10 cellular contexts compared by ENCODE assay signal in the genomic region with DNA sequence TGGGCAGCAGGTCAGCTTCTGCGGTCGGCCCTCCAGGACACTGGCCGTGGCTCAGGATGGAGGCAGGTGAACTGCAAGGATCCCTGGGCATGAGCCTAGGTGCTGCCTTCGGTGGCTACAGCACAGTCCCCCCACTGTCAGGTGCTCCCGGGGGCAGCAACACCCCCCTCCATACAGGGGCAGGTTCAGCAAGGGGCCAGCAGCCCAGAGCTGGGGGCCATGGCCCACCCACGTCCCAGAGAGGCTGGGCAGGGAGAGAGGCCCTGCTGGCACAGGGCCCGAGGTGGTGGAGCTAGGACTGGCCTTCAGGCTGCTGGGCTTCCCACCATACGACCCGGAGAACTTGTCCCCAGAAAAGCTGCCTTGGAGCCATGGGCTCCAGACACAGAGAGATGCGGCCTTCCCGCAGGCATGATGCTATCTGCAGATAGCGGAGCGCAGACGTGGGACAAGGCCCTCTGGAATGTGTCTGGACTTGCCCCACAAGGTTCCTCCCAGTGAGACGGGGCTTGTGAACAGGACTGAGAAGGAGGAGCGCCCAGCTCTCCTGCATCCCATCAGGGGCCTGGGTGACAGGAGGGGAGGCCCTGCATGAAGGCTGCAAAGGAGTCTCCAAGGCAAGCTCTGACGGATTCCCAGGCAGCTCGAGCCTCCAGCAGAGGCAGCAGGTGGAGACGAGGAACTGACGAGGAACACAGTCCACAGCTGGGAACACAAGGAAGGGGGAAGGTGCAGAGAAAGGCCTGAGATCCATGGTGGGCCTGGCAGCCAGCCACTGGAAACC.
DNase-seq lines count a peak whose midpoint lies in the region; ATAC-seq and TF ChIP-seq lines count a peak whose summit lies in the region.
"Had no signal": no experiment of that assay in that cellular context is flagged by ENCODE, and none has a peak within 500 bp of the region (broad histone marks: within the 10 kb centered on the region; RNA-seq: fewer than 3 reads in every experiment).

No MANE protein-coding gene starts in this region.

- WGBS in H9 (ENCODE audit: extremely low coverage, insufficient read length, low lambda C conversion rate) = no CpG with 5 or more reads among the region's 20 CpGs
- WGBS in neuronal stem cell (ENCODE audit: extremely low coverage in 2 of 2, insufficient read length in 2 of 2, insufficient replicate concordance in 1 of 2), 2 donors = no CpG with 5 or more reads among the region's 20 CpGs

- no peak overlapping the region for H2BK5ac ChIP-seq in H9 (ENCODE audit: insufficient read length, low read length)
- peak overlapping the region; percentile 94 for H2BK5ac ChIP-seq in neuronal stem cell (ENCODE audit: low read length)

- no peak overlapping the region for H2BK15ac ChIP-seq in H9 (ENCODE audit: low read depth, low read length)
- H2BK15ac ChIP-seq in neuronal stem cell (ENCODE audit: low read length) = peak overlapping the region; percentile 18

- H3K56ac ChIP-seq in H9 (ENCODE audit: insufficient read length, low read depth, low read length) = no peak overlapping the region

- H4K5ac ChIP-seq in H9 (ENCODE audit: insufficient read length, low read depth, low read length) = no peak overlapping the region

- peaks cover 0 to 5% (median 2%) of the 10 kb centered on the region in 3 experiments; a peak in 2 of 7 replicates for H3K36me3 Mint-ChIP-seq in H9 (ENCODE audit: insufficient read depth in 1 of 3, low read depth in 3 of 3)
- peaks cover 8% of the 10 kb centered on the region for H3K36me3 Mint-ChIP-seq in endothelial cell (ENCODE audit: low read depth, unreplicated experiment)
- H3K36me3 Mint-ChIP-seq: naive thymus-derived CD8-positive, alpha-beta T cell had no signal

- H3K9me3 Mint-ChIP-seq in H9 (no peaks in the 10 kb centered on the region), endothelial cell (ENCODE audit: unreplicated experiment) (no peaks in the 10 kb centered on the region)
- H3K9me3 Mint-ChIP-seq: naive thymus-derived CD8-positive, alpha-beta T cell had no signal

- H3K27ac Mint-ChIP-seq in H9 (peak overlapping the region in 2 of 3 experiments; percentile 91 to 95; a peak in 4 of 7 replicates), endothelial cell (ENCODE audit: unreplicated experiment) (peak overlapping the region; percentile 24)

- H4K91ac ChIP-seq in H9 (ENCODE audit: insufficient read length, low read depth, low read length) (no peak overlapping the region), neuronal stem cell (ENCODE audit: low read depth, low read length, poor library complexity) (no peak overlapping the region)

- H4K20me1 ChIP-seq in H9 (ENCODE audit: control insufficient read depth, insufficient read depth, insufficient read length) = no peaks in the 10 kb centered on the region

- H3K27me3 ChIP-seq in H9 (ENCODE audit: insufficient read depth, low read length) (no peaks in the 10 kb centered on the region), neuronal stem cell (ENCODE audit: control insufficient read depth in 3 of 3, insufficient read depth in 3 of 3, low read depth in 1 of 3, low read length in 3 of 3) (no peaks in the 10 kb centered on the region)

- no peak overlapping the region for H3K4me3 Mint-ChIP-seq in H9
- H3K4me3 Mint-ChIP-seq in endothelial cell (ENCODE audit: unreplicated experiment) = no peak overlapping the region
- H3K4me3 Mint-ChIP-seq: naive thymus-derived CD8-positive, alpha-beta T cell had no signal

- H2BK120ac ChIP-seq in H9 (ENCODE audit: low read depth, low read length, poor library complexity, severe bottlenecking) = no peak overlapping the region
- no peak overlapping the region for H2BK120ac ChIP-seq in neuronal stem cell (ENCODE audit: low read depth, low read length)

- no peak overlapping the region for H3K9ac ChIP-seq in H9 (ENCODE audit: extremely low read depth, insufficient read length, low read length)
- no peak overlapping the region for H3K9ac ChIP-seq in neuronal stem cell (ENCODE audit: low read depth, low read length, poor library complexity)

- H3K18ac ChIP-seq in H9 (ENCODE audit: insufficient read length, low read depth, low read length) = no peak overlapping the region
- H3K18ac ChIP-seq in neuronal stem cell (ENCODE audit: low read length) = peak overlapping the region; percentile 94

- no peaks in the 10 kb centered on the region for H3K23me2 ChIP-seq in H9 (ENCODE audit: insufficient read length, low read depth, low read length, poor library complexity, severe bottlenecking)

- no peak overlapping the region; the same call in 1 of the 2 replicates for H3K4ac ChIP-seq in H9 (ENCODE audit: low read depth, low read length)
- H3K4ac ChIP-seq in neuronal stem cell (ENCODE audit: low read length) = peak overlapping the region; percentile 37

- no peak overlapping the region for H3K4me2 ChIP-seq in H9 (ENCODE audit: insufficient read depth, insufficient read length, low read length)
- H3K4me2 ChIP-seq in neuronal stem cell (ENCODE audit: insufficient read depth, low read length, poor library complexity, severe bottlenecking) = no peak overlapping the region

- DNase-seq in H9 (no peak), NCI-H69 (lab: John Stamatoyannopoulos, UW) (peak; percentile 74), endothelial cell (ENCODE audit: low spot score) (no peak), neuronal stem cell (ENCODE audit: low spot score) (no peak), NCI-H1694 treated with DMSO at 0.1 percent for 48 hours (lab: John Stamatoyannopoulos, UW) (no peak), amygdala (lab: John Stamatoyannopoulos, UW) (no peak)
- DNase-seq: activated CD8-positive, alpha-beta memory T cell treated with anti-CD3 and anti-CD28 coated beads, Interleukin-2, amount 50 U/mL, for 4 hours; naive thymus-derived CD8-positive, alpha-beta T cell; stimulated activated CD4-positive, alpha-beta T cell treated with anti-CD3 and anti-CD28 coated beads, Interleukin-15, amount 100 ng/mL, for 24 hours had no signal

- no peaks in the 10 kb centered on the region; the same call in 1 of the 2 replicates for H3K79me2 ChIP-seq in H9 (ENCODE audit: insufficient read depth, low read length)

- no peak overlapping the region for H3K4me3 ChIP-seq in neuronal stem cell (ENCODE audit: low read length in 2 of 2)

- H2BK12ac ChIP-seq in H9 (ENCODE audit: insufficient read length, low read depth, low read length) (no peak overlapping the region), neuronal stem cell (ENCODE audit: low read length) (peak overlapping the region; percentile 50)

- no peaks in the 10 kb centered on the region for H3K79me1 ChIP-seq in H9 (ENCODE audit: insufficient read depth, low read depth, low read length, poor library complexity, severe bottlenecking)
- H3K79me1 ChIP-seq in neuronal stem cell (ENCODE audit: low read depth, low read length) = peaks cover 30% of the 10 kb centered on the region

- H3K9me3 ChIP-seq in H9 (ENCODE audit: control insufficient read depth, low read depth, low read length) = no peaks in the 10 kb centered on the region
- H3K9me3 ChIP-seq in neuronal stem cell (replicated peaks in 1 of 2; ENCODE audit: control insufficient read depth in 2 of 2, insufficient read depth in 1 of 2, low read depth in 1 of 2, low read length in 2 of 2) = no peaks in the 10 kb centered on the region

- no peak for ATAC-seq in GM21360 (IDR thresholded peaks at IDR 0.05; ENCODE audit: unreplicated experiment)
- ATAC-seq: naive thymus-derived CD8-positive, alpha-beta T cell had no signal

- H2AK5ac ChIP-seq in H9 (ENCODE audit: insufficient read length, low read length) (no peak overlapping the region), neuronal stem cell (ENCODE audit: low read depth, low read length) (peak overlapping the region; percentile 79)

- H4K8ac ChIP-seq in H9 (replicated peaks; ENCODE audit: insufficient read length, low read depth, low read length) (no peak overlapping the region), neuronal stem cell (ENCODE audit: low read depth, low read length) (no peak overlapping the region)

- H2BK20ac ChIP-seq in H9 (ENCODE audit: low read depth, low read length, poor library complexity, severe bottlenecking) = no peak overlapping the region

- no peak overlapping the region for H2AFZ ChIP-seq in H9 (ENCODE audit: low read length)
- H2AFZ ChIP-seq in neuronal stem cell (ENCODE audit: low read length) = no peak overlapping the region

- H3K4me1 Mint-ChIP-seq in H9 = peaks cover 41 to 46% of the 10 kb centered on the region in 2 experiments
- peaks cover 9% of the 10 kb centered on the region for H3K4me1 Mint-ChIP-seq in endothelial cell (ENCODE audit: unreplicated experiment)
- H3K4me1 Mint-ChIP-seq: naive thymus-derived CD8-positive, alpha-beta T cell had no signal

- H3T11ph ChIP-seq in H9 (ENCODE audit: low read length) = no peak overlapping the region

- H3K27ac ChIP-seq in H9 (ENCODE audit: insufficient read length, low read depth, low read length) (no peak overlapping the region), neuronal stem cell (replicated peaks; ENCODE audit: low read length) (peak overlapping the region; percentile 36)

- H3K14ac ChIP-seq in H9 (ENCODE audit: insufficient read depth, low read length) = peak overlapping the region; percentile 59
- H3K14ac ChIP-seq in neuronal stem cell (ENCODE audit: low read length) = peak overlapping the region; percentile 17

- TF ChIP-seq CTCF in H9 (conservative IDR thresholded peaks at IDR 0.05) = no peak
- TF ChIP-seq CTCF in endothelial cell (IDR thresholded peaks at IDR 0.05; ENCODE audit: unreplicated experiment) = no peak

- no peaks in the 10 kb centered on the region; the same call in 1 of the 2 replicates for H3K27me3 Mint-ChIP-seq in H9 (ENCODE audit: low read depth)
- peaks cover 12% of the 10 kb centered on the region for H3K27me3 Mint-ChIP-seq in endothelial cell (ENCODE audit: unreplicated experiment)
- H3K27me3 Mint-ChIP-seq: naive thymus-derived CD8-positive, alpha-beta T cell had no signal

- no peaks in the 10 kb centered on the region; the same call in 1 of the 2 replicates for H3K4me1 ChIP-seq in H9 (ENCODE audit: insufficient read depth, low read length)
- H3K4me1 ChIP-seq in neuronal stem cell (ENCODE audit: control insufficient read depth in 2 of 2, insufficient read depth in 1 of 2, low read depth in 1 of 2, low read length in 2 of 2) = peaks cover 23 to 39% of the 10 kb centered on the region in 2 donors

- H3K23ac ChIP-seq in H9 (ENCODE audit: insufficient read length, low read depth, low read length) (no peak overlapping the region), neuronal stem cell (ENCODE audit: low read depth, low read length, poor library complexity) (no peak overlapping the region)

- no peaks in the 10 kb centered on the region for H3K36me3 ChIP-seq in neuronal stem cell (replicated peaks in 1 of 2; ENCODE audit: control insufficient read depth in 2 of 2, insufficient read depth in 2 of 2, low read length in 2 of 2)
